13 cellular contexts compared by ENCODE assay signal in the genomic region with DNA sequence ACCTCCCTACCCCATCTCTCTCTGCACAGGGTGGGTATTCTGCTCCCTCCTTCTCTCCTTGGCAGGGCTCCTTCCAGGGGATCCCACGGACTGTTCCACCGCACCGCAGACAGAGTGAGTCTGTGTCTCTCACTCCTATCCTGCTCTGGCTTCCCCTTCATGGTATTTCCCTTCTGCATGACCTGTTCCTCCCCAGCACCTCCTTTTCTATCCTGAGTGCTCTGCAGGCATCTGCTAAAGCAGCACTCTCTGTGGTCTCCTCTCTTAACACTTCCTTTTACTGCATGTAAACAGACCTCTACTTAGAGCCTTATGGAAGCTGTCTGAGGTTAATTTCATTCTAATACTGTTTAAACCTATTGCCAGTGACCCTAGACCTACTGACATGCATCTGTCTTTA.
DNase-seq lines count a peak whose midpoint lies in the region; ATAC-seq and TF ChIP-seq lines count a peak whose summit lies in the region.
"Had no signal": no experiment of that assay in that cellular context is flagged by ENCODE, and none has a peak within 500 bp of the region (broad histone marks: within the 10 kb centered on the region; RNA-seq: fewer than 3 reads in every experiment).

No MANE protein-coding gene starts in this region.

- H3K9me3 Mint-ChIP-seq in brain (peaks cover 0 to 5% (median 0%) of the 10 kb centered on the region in 5 experiments), osteocyte (ENCODE audit: unreplicated experiment) (peaks cover 3% of the 10 kb centered on the region)

- peak overlapping the region in 3 of 5 experiments; percentile 16 to 68 (median 63) for H3K27ac Mint-ChIP-seq in brain
- H3K27ac Mint-ChIP-seq in osteocyte (ENCODE audit: unreplicated experiment), result peak overlapping the region; percentile 7

- H3K27me3 Mint-ChIP-seq in brain, result no peaks in the 10 kb centered on the region
- H3K27me3 Mint-ChIP-seq in osteocyte (ENCODE audit: unreplicated experiment), result no peaks in the 10 kb centered on the region

- no peaks in the 10 kb centered on the region for H3K27me3 ChIP-seq in osteoblast (ENCODE audit: insufficient read depth, low read length)

- H3K4me1 ChIP-seq in osteoblast (ENCODE audit: insufficient read depth, low read length), result no peaks in the 10 kb centered on the region

- peaks cover 13% of the 10 kb centered on the region for H3K4me1 Mint-ChIP-seq in brain
- peaks cover 45% of the 10 kb centered on the region for H3K4me1 Mint-ChIP-seq in osteocyte (ENCODE audit: unreplicated experiment)

- no peak overlapping the region for H3K4me3 Mint-ChIP-seq in brain
- no peak overlapping the region for H3K4me3 Mint-ChIP-seq in osteocyte (ENCODE audit: unreplicated experiment)

- no peak overlapping the region for H2AFZ ChIP-seq in osteoblast (ENCODE audit: low read length)

- H3K79me2 ChIP-seq in osteoblast (ENCODE audit: insufficient read depth, low read length), result peaks cover 12% of the 10 kb centered on the region

- H3K36me3 Mint-ChIP-seq in brain (peaks cover 17% of the 10 kb centered on the region), osteocyte (ENCODE audit: unreplicated experiment) (peaks cover 9% of the 10 kb centered on the region)

- peak; percentile 45 for DNase-seq in NCI-H2171 treated with DMSO at 0.1 percent for 48 hours (lab: John Stamatoyannopoulos, UW)
- no peak for DNase-seq in NCI-H2171 (lab: John Stamatoyannopoulos, UW)
- no peak for DNase-seq in osteocyte (ENCODE audit: extremely low spot score, unreplicated experiment)
- no peak for DNase-seq in T1000 (lab: John Stamatoyannopoulos, UW)
- no peak for DNase-seq in activated CD4-positive, alpha-beta T cell treated with anti-CD3 and anti-CD28 coated beads, Interleukin-2, amount 50 U/mL, for 4 hours
- no peak for DNase-seq in osteoblast (ENCODE audit: insufficient read length, low spot score, missing footprints)
- DNase-seq: activated gamma-delta T cell; nucleus accumbens; OCI-M1; stimulated activated CD4-positive, alpha-beta T cell treated with anti-CD3 and anti-CD28 coated beads, Interleukin-2, amount 100 ng/mL, for 48 hours had no signal

- no peak overlapping the region for H3K27ac ChIP-seq in osteoblast (ENCODE audit: low read depth, low read length)
- H3K27ac ChIP-seq: A549 had no signal

- no peak overlapping the region for H3K4me3 ChIP-seq in osteoblast (ENCODE audit: insufficient read depth, low read length)
- H3K4me3 ChIP-seq: A549 had no signal

- H3K9me3 ChIP-seq in osteoblast (ENCODE audit: low read depth, low read length), result no peaks in the 10 kb centered on the region
- H3K9me3 ChIP-seq: A549 had no signal

- no peak overlapping the region for H3K4me2 ChIP-seq in osteoblast (ENCODE audit: insufficient read depth, low read length)
- H3K4me2 ChIP-seq: A549 had no signal

- no peaks in the 10 kb centered on the region for H4K20me1 ChIP-seq in osteoblast (ENCODE audit: insufficient read depth, low read length)

- ATAC-seq in HG03045 (IDR thresholded peaks at IDR 0.05; ENCODE audit: unreplicated experiment), result peak; percentile 46

- TF ChIP-seq CTCF in brain (conservative IDR thresholded peaks at IDR 0.05), result no peak
- TF ChIP-seq CTCF in osteocyte (IDR thresholded peaks at IDR 0.05), result no peak
- no peak for TF ChIP-seq CTCF in osteoblast (IDR thresholded peaks at IDR 0.05; ENCODE audit: extremely low read depth, low read depth, low read length)

- H3K36me3 ChIP-seq in osteoblast (ENCODE audit: insufficient read depth, low read length), result no peaks in the 10 kb centered on the region
